1 cellular context compared by ENCODE assay signal in the genomic region with DNA sequence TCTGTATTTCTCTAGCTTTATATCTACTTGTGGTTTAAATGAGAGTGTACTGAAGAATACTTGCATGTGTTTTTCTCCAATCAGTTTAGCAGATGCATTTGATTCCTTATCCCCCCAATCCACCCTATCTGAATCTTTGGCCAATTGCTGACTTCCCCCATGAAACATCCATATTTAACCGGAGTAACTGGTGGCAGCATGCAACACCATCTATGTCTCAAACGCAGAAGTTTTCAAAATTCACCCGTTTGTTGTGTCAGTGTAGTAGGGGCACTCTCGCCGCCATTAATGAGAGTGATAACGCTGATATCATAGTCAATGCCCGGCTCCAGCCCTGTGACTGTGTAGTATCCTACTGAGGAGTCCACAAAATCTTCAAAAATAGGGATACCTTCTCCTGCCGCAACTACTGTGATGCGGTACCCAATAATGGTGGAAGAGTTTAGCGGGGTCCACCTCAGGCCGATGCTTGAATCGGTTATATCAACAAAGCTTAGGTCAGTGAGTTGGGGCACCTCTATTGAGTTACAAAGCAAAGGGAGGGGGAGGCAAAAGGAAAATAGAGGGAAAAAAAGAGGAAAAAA.
TF ChIP-seq lines count a peak whose summit lies in the region.

No MANE protein-coding gene starts in this region.

TF ChIP-seq in HepG2, 621 proteins besides CTCF, POLR2A, EP300 and RAD21 (continued from another document and continues in another):
- TF ChIP-seq PHF20 (CRISPR knock-in tag; IDR thresholded peaks at IDR 0.05): no peak
- TF ChIP-seq, protein P1, sequence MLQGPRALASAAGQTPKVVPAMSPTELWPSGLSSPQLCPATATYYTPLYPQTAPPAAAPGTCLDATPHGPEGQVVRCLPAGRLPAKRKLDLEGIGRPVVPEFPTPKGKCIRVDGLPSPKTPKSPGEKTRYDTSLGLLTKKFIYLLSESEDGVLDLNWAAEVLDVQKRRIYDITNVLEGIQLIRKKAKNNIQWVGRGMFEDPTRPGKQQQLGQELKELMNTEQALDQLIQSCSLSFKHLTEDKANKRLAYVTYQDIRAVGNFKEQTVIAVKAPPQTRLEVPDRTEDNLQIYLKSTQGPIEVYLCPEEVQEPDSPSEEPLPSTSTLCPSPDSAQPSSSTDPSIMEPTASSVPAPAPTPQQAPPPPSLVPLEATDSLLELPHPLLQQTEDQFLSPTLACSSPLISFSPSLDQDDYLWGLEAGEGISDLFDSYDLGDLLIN (CRISPR knock-in tag; IDR thresholded peaks at IDR 0.05; ENCODE audit: borderline replicate concordance): no peak
- no peak for TF ChIP-seq ZNF709 (CRISPR knock-in tag; IDR thresholded peaks at IDR 0.05)
- TF ChIP-seq NR1H2 (CRISPR knock-in tag; IDR thresholded peaks at IDR 0.05; ENCODE audit: borderline replicate concordance, low read depth): no peak
- no peak for TF ChIP-seq ATF7-NPFF (CRISPR knock-in tag; IDR thresholded peaks at IDR 0.05; ENCODE audit: low read depth)
- no peak for TF ChIP-seq ZNF678 (CRISPR knock-in tag; IDR thresholded peaks at IDR 0.05)
- TF ChIP-seq ZFY (CRISPR knock-in tag; IDR thresholded peaks at IDR 0.05): no peak
- TF ChIP-seq ZSCAN12 (CRISPR knock-in tag; IDR thresholded peaks at IDR 0.05): no peak
- no peak for TF ChIP-seq ZNF747 (CRISPR knock-in tag; IDR thresholded peaks at IDR 0.05; ENCODE audit: borderline replicate concordance)
- no peak for TF ChIP-seq MTA3 (CRISPR knock-in tag; IDR thresholded peaks at IDR 0.05)
- peak; percentile 38; the same call in 1 of the 2 replicates for TF ChIP-seq POLR2G (IDR thresholded peaks at IDR 0.05; ENCODE audit: low read depth, low read length)
- no peak for TF ChIP-seq ZNF75D (CRISPR knock-in tag; IDR thresholded peaks at IDR 0.05; ENCODE audit: borderline replicate concordance)
- TF ChIP-seq, protein P2, sequence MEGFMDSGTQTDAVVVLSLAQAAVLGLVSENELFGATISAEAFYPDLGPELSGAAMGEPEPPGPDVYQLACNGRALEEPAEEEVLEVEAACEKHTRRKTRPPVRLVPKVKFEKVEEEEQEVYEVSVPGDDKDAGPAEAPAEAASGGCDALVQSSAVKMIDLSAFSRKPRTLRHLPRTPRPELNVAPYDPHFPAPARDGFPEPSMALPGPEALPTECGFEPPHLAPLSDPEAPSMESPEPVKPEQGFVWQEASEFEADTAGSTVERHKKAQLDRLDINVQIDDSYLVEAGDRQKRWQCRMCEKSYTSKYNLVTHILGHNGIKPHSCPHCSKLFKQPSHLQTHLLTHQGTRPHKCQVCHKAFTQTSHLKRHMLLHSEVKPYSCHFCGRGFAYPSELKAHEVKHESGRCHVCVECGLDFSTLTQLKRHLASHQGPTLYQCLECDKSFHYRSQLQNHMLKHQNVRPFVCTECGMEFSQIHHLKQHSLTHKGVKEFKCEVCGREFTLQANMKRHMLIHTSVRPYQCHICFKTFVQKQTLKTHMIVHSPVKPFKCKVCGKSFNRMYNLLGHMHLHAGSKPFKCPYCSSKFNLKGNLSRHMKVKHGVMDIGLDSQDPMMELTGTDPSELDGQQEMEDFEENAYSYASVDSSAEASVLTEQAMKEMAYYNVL (CRISPR knock-in tag; IDR thresholded peaks at IDR 0.05; ENCODE audit: borderline replicate concordance): no peak
- TF ChIP-seq, protein P3, sequence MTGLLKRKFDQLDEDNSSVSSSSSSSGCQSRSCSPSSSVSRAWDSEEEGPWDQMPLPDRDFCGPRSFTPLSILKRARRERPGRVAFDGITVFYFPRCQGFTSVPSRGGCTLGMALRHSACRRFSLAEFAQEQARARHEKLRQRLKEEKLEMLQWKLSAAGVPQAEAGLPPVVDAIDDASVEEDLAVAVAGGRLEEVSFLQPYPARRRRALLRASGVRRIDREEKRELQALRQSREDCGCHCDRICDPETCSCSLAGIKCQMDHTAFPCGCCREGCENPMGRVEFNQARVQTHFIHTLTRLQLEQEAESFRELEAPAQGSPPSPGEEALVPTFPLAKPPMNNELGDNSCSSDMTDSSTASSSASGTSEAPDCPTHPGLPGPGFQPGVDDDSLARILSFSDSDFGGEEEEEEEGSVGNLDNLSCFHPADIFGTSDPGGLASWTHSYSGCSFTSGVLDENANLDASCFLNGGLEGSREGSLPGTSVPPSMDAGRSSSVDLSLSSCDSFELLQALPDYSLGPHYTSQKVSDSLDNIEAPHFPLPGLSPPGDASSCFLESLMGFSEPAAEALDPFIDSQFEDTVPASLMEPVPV (CRISPR knock-in tag; IDR thresholded peaks at IDR 0.05): 0 out of 2 replicates have a peak, but pooled peaks have one; percentile 25
- TF ChIP-seq HOXA9 (CRISPR knock-in tag; IDR thresholded peaks at IDR 0.05; ENCODE audit: borderline replicate concordance): 0 out of 2 replicates have a peak, but pooled peaks have one; percentile 5
- TF ChIP-seq, protein P4, sequence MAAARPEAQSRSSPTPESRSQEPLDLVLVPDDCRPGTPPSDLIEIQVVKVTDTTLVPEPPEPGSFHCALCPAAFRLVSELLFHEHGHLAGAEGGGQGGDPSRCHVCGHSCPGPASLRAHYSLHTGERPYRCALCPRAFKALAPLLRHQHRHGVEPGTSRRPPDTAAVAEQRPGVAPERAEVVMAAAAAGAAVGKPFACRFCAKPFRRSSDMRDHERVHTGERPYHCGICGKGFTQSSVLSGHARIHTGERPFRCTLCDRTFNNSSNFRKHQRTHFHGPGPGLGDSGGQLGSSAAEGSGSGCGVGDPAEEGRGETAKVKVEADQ (CRISPR knock-in tag; IDR thresholded peaks at IDR 0.05; ENCODE audit: borderline replicate concordance): no peak
- peak; percentile 25; the same call in 1 of the 2 replicates for TF ChIP-seq POLR2AphosphoS5 (IDR thresholded peaks at IDR 0.05; ENCODE audit: low read depth, low read length)
- TF ChIP-seq STAG1 (CRISPR knock-in tag; IDR thresholded peaks at IDR 0.05): no peak
- no peak for TF ChIP-seq EED (CRISPR knock-in tag; IDR thresholded peaks at IDR 0.05)
- TF ChIP-seq ZNF567 (CRISPR knock-in tag; IDR thresholded peaks at IDR 0.05; ENCODE audit: borderline replicate concordance): 0 out of 2 replicates have a peak, but pooled peaks have one; percentile 47
- TF ChIP-seq RNF2 (conservative IDR thresholded peaks at IDR 0.05; ENCODE audit: low read depth): no peak
- no peak for TF ChIP-seq ZNF331 (CRISPR knock-in tag; IDR thresholded peaks at IDR 0.05)
- no peak for TF ChIP-seq SALL2 (CRISPR knock-in tag; IDR thresholded peaks at IDR 0.05)
- no peak for TF ChIP-seq ZNF749 (CRISPR knock-in tag; IDR thresholded peaks at IDR 0.05; ENCODE audit: borderline replicate concordance)
- TF ChIP-seq ZNF614 (CRISPR knock-in tag; IDR thresholded peaks at IDR 0.05; ENCODE audit: borderline replicate concordance): no peak
- TF ChIP-seq, protein P5, sequence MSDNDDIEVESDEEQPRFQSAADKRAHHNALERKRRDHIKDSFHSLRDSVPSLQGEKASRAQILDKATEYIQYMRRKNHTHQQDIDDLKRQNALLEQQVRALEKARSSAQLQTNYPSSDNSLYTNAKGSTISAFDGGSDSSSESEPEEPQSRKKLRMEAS (IDR thresholded peaks at IDR 0.05): no peak
- no peak for TF ChIP-seq CBFB (CRISPR knock-in tag; IDR thresholded peaks at IDR 0.05)
- no peak for TF ChIP-seq ZC3H13 (CRISPR knock-in tag; IDR thresholded peaks at IDR 0.05)
- TF ChIP-seq, protein P6, sequence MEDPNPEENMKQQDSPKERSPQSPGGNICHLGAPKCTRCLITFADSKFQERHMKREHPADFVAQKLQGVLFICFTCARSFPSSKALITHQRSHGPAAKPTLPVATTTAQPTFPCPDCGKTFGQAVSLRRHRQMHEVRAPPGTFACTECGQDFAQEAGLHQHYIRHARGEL (CRISPR knock-in tag; IDR thresholded peaks at IDR 0.05): no peak
- TF ChIP-seq MYC (CRISPR knock-in tag; IDR thresholded peaks at IDR 0.05; ENCODE audit: borderline replicate concordance): no peak
- TF ChIP-seq, protein P7, sequence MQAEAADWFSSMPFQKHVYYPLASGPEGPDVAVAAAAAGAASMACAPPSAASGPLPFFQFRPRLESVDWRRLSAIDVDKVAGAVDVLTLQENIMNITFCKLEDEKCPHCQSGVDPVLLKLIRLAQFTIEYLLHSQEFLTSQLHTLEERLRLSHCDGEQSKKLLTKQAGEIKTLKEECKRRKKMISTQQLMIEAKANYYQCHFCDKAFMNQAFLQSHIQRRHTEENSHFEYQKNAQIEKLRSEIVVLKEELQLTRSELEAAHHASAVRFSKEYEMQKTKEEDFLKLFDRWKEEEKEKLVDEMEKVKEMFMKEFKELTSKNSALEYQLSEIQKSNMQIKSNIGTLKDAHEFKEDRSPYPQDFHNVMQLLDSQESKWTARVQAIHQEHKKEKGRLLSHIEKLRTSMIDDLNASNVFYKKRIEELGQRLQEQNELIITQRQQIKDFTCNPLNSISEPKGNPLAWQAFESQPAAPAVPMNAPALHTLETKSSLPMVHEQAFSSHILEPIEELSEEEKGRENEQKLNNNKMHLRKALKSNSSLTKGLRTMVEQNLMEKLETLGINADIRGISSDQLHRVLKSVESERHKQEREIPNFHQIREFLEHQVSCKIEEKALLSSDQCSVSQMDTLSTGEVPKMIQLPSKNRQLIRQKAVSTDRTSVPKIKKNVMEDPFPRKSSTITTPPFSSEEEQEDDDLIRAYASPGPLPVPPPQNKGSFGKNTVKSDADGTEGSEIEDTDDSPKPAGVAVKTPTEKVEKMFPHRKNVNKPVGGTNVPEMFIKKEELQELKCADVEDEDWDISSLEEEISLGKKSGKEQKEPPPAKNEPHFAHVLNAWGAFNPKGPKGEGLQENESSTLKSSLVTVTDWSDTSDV (CRISPR knock-in tag; IDR thresholded peaks at IDR 0.05): no peak
- no peak for TF ChIP-seq ZFP62 (CRISPR knock-in tag; IDR thresholded peaks at IDR 0.05)
- TF ChIP-seq PHF5A (CRISPR knock-in tag; IDR thresholded peaks at IDR 0.05; ENCODE audit: low read depth, unreplicated experiment): no peak
- TF ChIP-seq SMAD1 (CRISPR knock-in tag; IDR thresholded peaks at IDR 0.05; ENCODE audit: borderline replicate concordance, low read depth): no peak
- TF ChIP-seq, protein P8, sequence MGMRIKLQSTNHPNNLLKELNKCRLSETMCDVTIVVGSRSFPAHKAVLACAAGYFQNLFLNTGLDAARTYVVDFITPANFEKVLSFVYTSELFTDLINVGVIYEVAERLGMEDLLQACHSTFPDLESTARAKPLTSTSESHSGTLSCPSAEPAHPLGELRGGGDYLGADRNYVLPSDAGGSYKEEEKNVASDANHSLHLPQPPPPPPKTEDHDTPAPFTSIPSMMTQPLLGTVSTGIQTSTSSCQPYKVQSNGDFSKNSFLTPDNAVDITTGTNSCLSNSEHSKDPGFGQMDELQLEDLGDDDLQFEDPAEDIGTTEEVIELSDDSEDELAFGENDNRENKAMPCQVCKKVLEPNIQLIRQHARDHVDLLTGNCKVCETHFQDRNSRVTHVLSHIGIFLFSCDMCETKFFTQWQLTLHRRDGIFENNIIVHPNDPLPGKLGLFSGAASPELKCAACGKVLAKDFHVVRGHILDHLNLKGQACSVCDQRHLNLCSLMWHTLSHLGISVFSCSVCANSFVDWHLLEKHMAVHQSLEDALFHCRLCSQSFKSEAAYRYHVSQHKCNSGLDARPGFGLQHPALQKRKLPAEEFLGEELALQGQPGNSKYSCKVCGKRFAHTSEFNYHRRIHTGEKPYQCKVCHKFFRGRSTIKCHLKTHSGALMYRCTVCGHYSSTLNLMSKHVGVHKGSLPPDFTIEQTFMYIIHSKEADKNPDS (CRISPR knock-in tag; IDR thresholded peaks at IDR 0.05): no peak
- TF ChIP-seq MBNL3 (CRISPR knock-in tag; conservative IDR thresholded peaks at IDR 0.05): no peak
- TF ChIP-seq ARNTL (CRISPR knock-in tag; IDR thresholded peaks at IDR 0.05): no peak
- TF ChIP-seq AGO2 (optimal IDR thresholded peaks at IDR 0.05; ENCODE audit: low read depth, low read length): no peak
- no peak for TF ChIP-seq SOX13 (IDR thresholded peaks at IDR 0.05)
- no peak for TF ChIP-seq SOX13 (CRISPR knock-in tag; conservative IDR thresholded peaks at IDR 0.05 in 1 of 2, IDR thresholded peaks at IDR 0.05 in 1 of 2)
- no peak for TF ChIP-seq CHD2 (IDR thresholded peaks at IDR 0.05; ENCODE audit: low read depth, low read length)
- TF ChIP-seq ZFP36L2 (CRISPR knock-in tag; IDR thresholded peaks at IDR 0.05): no peak
- no peak for TF ChIP-seq ZNF546 (CRISPR knock-in tag; conservative IDR thresholded peaks at IDR 0.05)
- no peak for TF ChIP-seq MTF1 (CRISPR knock-in tag; IDR thresholded peaks at IDR 0.05)
- no peak for TF ChIP-seq ZNF792 (CRISPR knock-in tag; IDR thresholded peaks at IDR 0.05)
- TF ChIP-seq, protein P9, sequence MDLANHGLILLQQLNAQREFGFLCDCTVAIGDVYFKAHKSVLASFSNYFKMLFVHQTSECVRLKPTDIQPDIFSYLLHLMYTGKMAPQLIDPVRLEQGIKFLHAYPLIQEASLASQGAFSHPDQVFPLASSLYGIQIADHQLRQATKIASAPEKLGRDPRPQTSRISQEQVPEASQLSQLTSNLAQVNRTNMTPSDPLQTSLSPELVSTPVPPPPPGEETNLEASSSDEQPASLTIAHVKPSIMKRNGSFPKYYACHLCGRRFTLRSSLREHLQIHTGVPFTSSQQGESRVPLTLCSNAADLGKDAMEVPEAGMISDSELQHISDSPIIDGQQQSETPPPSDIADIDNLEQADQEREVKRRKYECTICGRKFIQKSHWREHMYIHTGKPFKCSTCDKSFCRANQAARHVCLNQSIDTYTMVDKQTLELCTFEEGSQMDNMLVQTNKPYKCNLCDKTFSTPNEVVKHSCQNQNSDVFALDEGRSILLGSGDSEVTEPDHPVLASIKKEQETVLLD (CRISPR knock-in tag; IDR thresholded peaks at IDR 0.05; ENCODE audit: low read depth): no peak
- no peak for TF ChIP-seq NFE2L2 (IDR thresholded peaks at IDR 0.05; ENCODE audit: low read length)
- TF ChIP-seq, protein P10, sequence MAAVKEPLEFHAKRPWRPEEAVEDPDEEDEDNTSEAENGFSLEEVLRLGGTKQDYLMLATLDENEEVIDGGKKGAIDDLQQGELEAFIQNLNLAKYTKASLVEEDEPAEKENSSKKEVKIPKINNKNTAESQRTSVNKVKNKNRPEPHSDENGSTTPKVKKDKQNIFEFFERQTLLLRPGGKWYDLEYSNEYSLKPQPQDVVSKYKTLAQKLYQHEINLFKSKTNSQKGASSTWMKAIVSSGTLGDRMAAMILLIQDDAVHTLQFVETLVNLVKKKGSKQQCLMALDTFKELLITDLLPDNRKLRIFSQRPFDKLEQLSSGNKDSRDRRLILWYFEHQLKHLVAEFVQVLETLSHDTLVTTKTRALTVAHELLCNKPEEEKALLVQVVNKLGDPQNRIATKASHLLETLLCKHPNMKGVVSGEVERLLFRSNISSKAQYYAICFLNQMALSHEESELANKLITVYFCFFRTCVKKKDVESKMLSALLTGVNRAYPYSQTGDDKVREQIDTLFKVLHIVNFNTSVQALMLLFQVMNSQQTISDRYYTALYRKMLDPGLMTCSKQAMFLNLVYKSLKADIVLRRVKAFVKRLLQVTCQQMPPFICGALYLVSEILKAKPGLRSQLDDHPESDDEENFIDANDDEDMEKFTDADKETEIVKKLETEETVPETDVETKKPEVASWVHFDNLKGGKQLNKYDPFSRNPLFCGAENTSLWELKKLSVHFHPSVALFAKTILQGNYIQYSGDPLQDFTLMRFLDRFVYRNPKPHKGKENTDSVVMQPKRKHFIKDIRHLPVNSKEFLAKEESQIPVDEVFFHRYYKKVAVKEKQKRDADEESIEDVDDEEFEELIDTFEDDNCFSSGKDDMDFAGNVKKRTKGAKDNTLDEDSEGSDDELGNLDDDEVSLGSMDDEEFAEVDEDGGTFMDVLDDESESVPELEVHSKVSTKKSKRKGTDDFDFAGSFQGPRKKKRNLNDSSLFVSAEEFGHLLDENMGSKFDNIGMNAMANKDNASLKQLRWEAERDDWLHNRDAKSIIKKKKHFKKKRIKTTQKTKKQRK (IDR thresholded peaks at IDR 0.05; ENCODE audit: low read length): no peak
- no peak for TF ChIP-seq REXO4 (CRISPR knock-in tag; IDR thresholded peaks at IDR 0.05; ENCODE audit: borderline replicate concordance)
- no peak for TF ChIP-seq HMG20B (CRISPR knock-in tag; conservative IDR thresholded peaks at IDR 0.05)
- TF ChIP-seq RFX1 (IDR thresholded peaks at IDR 0.05): no peak
- no peak for TF ChIP-seq ERF (CRISPR knock-in tag; IDR thresholded peaks at IDR 0.05)
